Comparison of ENCODE assay signal across 36 cellular contexts in genomic region chr10:109156396-109156795, GRCh38.
"Had no signal": no experiment of that assay in that cellular context is flagged by ENCODE, and none has a peak within 500 bp of the region (broad histone marks: within the 10 kb centered on the region; RNA-seq: fewer than 3 reads in every experiment).

No MANE protein-coding gene starts in this region.

- ATAC-seq: activated CD8-positive, alpha-beta T cell treated with anti-CD3 and anti-CD28 coated beads for 36 hours; activated naive CD8-positive, alpha-beta T cell treated with anti-CD3 and anti-CD28 coated beads, Interleukin-2, amount 50 U/mL, for 24 hours; activated T-cell treated with anti-CD3 and anti-CD28 coated beads, Interleukin-2, amount 50 U/mL, for 4 hours; activated T-cell treated with anti-CD3 and anti-CD28 coated beads, Interleukin-2, amount 50 U/mL, for 72 hours; activated T-helper 17 cell treated with anti-CD3 and anti-CD28 coated beads, Interleukin-2, amount 50 U/mL, for 72 hours had no signal

- H3K4me3 ChIP-seq: ascending aorta, cardiac muscle cell had no signal

- H3K4me3 Mint-ChIP-seq: activated B cell treated with CpG ODN at 0.5 μM for 24 hours; activated CD4-positive, alpha-beta memory T cell treated with anti-CD3 and anti-CD28 coated beads for 36 hours; activated CD4-positive, alpha-beta T cell treated with anti-CD3 and anti-CD28 coated beads, Interleukin-2, amount 10 ng/mL, durations not matched to agents 24 days and 14 days; activated CD8-positive, alpha-beta T cell treated with anti-CD3 and anti-CD28 coated beads for 36 hours; activated naive CD4-positive, alpha-beta T cell treated with anti-CD3 and anti-CD28 coated beads, Interleukin-2, amount 10 ng/mL, durations not matched to agents 7 days and 5 days; activated naive CD4-positive, alpha-beta T cell treated with anti-CD3 and anti-CD28 coated beads, Interleukin-2, amount 50 U/mL, for 24 hours; activated naive CD8-positive, alpha-beta T cell; activated naive CD8-positive, alpha-beta T cell treated with anti-CD3 and anti-CD28 coated beads, Interleukin-2, amount 10 ng/mL, durations not matched to agents 7 days and 5 days; activated naive CD8-positive, alpha-beta T cell treated with anti-CD3 and anti-CD28 coated beads, Interleukin-2, amount 50 U/mL, for 24 hours; activated T-cell treated with anti-CD3 and anti-CD28 coated beads, Interleukin-2, amount 50 U/mL, for 4 hours; activated T-cell treated with anti-CD3 and anti-CD28 coated beads, Interleukin-2, amount 50 U/mL, for 72 hours; activated T-helper 1 cell treated with anti-CD3 and anti-CD28 coated beads, Interleukin-12 subunit alpha, Interleukin-12 subunit beta, Interleukin-2, Interleukin-4 antibody, amounts not matched to agents 30 ng/mL and 10 ng/mL and 1 ng/mL, durations not matched to agents 14 hours and 24 hours and 36 hours; activated T-helper 17 cell treated with anti-CD3 and anti-CD28 coated beads, Interleukin-2, amount 50 U/mL, for 72 hours; brain; central memory CD8-positive, alpha-beta T cell; T-helper 1 cell treated with Interleukin-12 subunit alpha and Interleukin-12 subunit beta and Interleukin-4 antibody, amounts not matched to agents 30 μg/mL and 1 μg/mL, for 36 hours; T-helper 2 cell treated with Interferon-gamma antibody and Interleukin-4, amounts not matched to agents 5 μg/mL and 100 μg/mL, for 36 hours had no signal

- H3K27ac Mint-ChIP-seq: activated B cell treated with CpG ODN at 0.5 μM for 24 hours; activated CD4-positive, alpha-beta memory T cell treated with anti-CD3 and anti-CD28 coated beads for 36 hours; activated CD4-positive, alpha-beta T cell treated with anti-CD3 and anti-CD28 coated beads, Interleukin-2, amount 10 ng/mL, durations not matched to agents 24 days and 14 days; activated CD8-positive, alpha-beta T cell treated with anti-CD3 and anti-CD28 coated beads for 36 hours; activated naive CD4-positive, alpha-beta T cell treated with anti-CD3 and anti-CD28 coated beads, Interleukin-2, amount 10 ng/mL, durations not matched to agents 7 days and 5 days; activated naive CD4-positive, alpha-beta T cell treated with anti-CD3 and anti-CD28 coated beads, Interleukin-2, amount 50 U/mL, for 24 hours; activated naive CD8-positive, alpha-beta T cell; activated naive CD8-positive, alpha-beta T cell treated with anti-CD3 and anti-CD28 coated beads, Interleukin-2, amount 10 ng/mL, durations not matched to agents 7 days and 5 days; activated naive CD8-positive, alpha-beta T cell treated with anti-CD3 and anti-CD28 coated beads, Interleukin-2, amount 50 U/mL, for 24 hours; activated T-cell treated with anti-CD3 and anti-CD28 coated beads, Interleukin-2, amount 50 U/mL, for 72 hours; activated T-helper 1 cell treated with anti-CD3 and anti-CD28 coated beads, Interleukin-12 subunit alpha, Interleukin-12 subunit beta, Interleukin-2, Interleukin-4 antibody, amounts not matched to agents 30 ng/mL and 10 ng/mL and 1 ng/mL, durations not matched to agents 14 hours and 24 hours and 36 hours; activated T-helper 17 cell treated with anti-CD3 and anti-CD28 coated beads, Interleukin-2, amount 50 U/mL, for 72 hours; brain; T-helper 1 cell treated with Interleukin-12 subunit alpha and Interleukin-12 subunit beta and Interleukin-4 antibody, amounts not matched to agents 30 μg/mL and 1 μg/mL, for 36 hours; T-helper 2 cell treated with Interferon-gamma antibody and Interleukin-4, amounts not matched to agents 5 μg/mL and 100 μg/mL, for 36 hours had no signal

- H3K9me3 Mint-ChIP-seq: activated CD4-positive, alpha-beta T cell treated with anti-CD3 and anti-CD28 coated beads, Interleukin-2, amount 10 ng/mL, durations not matched to agents 24 days and 14 days; activated naive CD4-positive, alpha-beta T cell treated with anti-CD3 and anti-CD28 coated beads, Interleukin-2, amount 50 U/mL, for 24 hours; activated naive CD8-positive, alpha-beta T cell treated with anti-CD3 and anti-CD28 coated beads, Interleukin-2, amount 10 ng/mL, durations not matched to agents 7 days and 5 days; activated naive CD8-positive, alpha-beta T cell treated with anti-CD3 and anti-CD28 coated beads, Interleukin-2, amount 50 U/mL, for 24 hours had no signal

- H3K4me1 Mint-ChIP-seq: activated B cell treated with CpG ODN at 0.5 μM for 24 hours; activated CD4-positive, alpha-beta T cell treated with anti-CD3 and anti-CD28 coated beads, Interleukin-2, amount 10 ng/mL, durations not matched to agents 24 days and 14 days; activated naive CD4-positive, alpha-beta T cell treated with anti-CD3 and anti-CD28 coated beads, Interleukin-2, amount 10 ng/mL, durations not matched to agents 7 days and 5 days; activated naive CD4-positive, alpha-beta T cell treated with anti-CD3 and anti-CD28 coated beads, Interleukin-2, amount 50 U/mL, for 24 hours; activated naive CD8-positive, alpha-beta T cell treated with anti-CD3 and anti-CD28 coated beads, Interleukin-2, amount 10 ng/mL, durations not matched to agents 7 days and 5 days; activated naive CD8-positive, alpha-beta T cell treated with anti-CD3 and anti-CD28 coated beads, Interleukin-2, amount 50 U/mL, for 24 hours; activated T-helper 17 cell treated with anti-CD3 and anti-CD28 coated beads, Interleukin-2, amount 50 U/mL, for 72 hours; brain; central memory CD8-positive, alpha-beta T cell had no signal

- H3K27me3 ChIP-seq: ascending aorta, cardiac muscle cell had no signal

- H3K36me3 Mint-ChIP-seq: activated CD4-positive, alpha-beta memory T cell treated with anti-CD3 and anti-CD28 coated beads for 36 hours; activated naive CD4-positive, alpha-beta T cell treated with anti-CD3 and anti-CD28 coated beads, Interleukin-2, amount 10 ng/mL, durations not matched to agents 7 days and 5 days; activated naive CD4-positive, alpha-beta T cell treated with anti-CD3 and anti-CD28 coated beads, Interleukin-2, amount 50 U/mL, for 24 hours; activated naive CD8-positive, alpha-beta T cell; activated naive CD8-positive, alpha-beta T cell treated with anti-CD3 and anti-CD28 coated beads, Interleukin-2, amount 10 ng/mL, durations not matched to agents 7 days and 5 days; brain had no signal

- DNase-seq: activated B cell treated with CpG ODN at 0.5 μM for 24 hours; activated CD4-positive, alpha-beta memory T cell treated with anti-CD3 and anti-CD28 coated beads for 36 hours; activated CD4-positive, alpha-beta T cell treated with anti-CD3 and anti-CD28 coated beads for 4 hours; activated CD4-positive, alpha-beta T cell treated with anti-CD3 and anti-CD28 coated beads, Interleukin-2, amount 10 ng/mL, durations not matched to agents 24 days and 14 days; activated CD4-positive, alpha-beta T cell treated with anti-CD3 and anti-CD28 coated beads, Interleukin-2, amount 50 U/mL, for 1 hour; activated CD4-positive, alpha-beta T cell treated with anti-CD3 and anti-CD28 coated beads, Interleukin-2, amount 50 U/mL, for 4 hours; activated CD4-positive, CD25-positive, alpha-beta regulatory T cell treated with anti-CD3 and anti-CD28 coated beads, Interleukin-2, amount 50 U/mL, for 72 hours; activated CD8-positive, alpha-beta memory T cell treated with anti-CD3 and anti-CD28 coated beads, Interleukin-2, amount 50 U/mL, for 4 hours; activated CD8-positive, alpha-beta T cell treated with anti-CD3 and anti-CD28 coated beads for 36 hours; activated effector memory CD4-positive, alpha-beta T cell treated with anti-CD3 and anti-CD28 coated beads, Interleukin-2, amount 50 U/mL, for 16 hours; activated naive CD4-positive, alpha-beta T cell treated with anti-CD3 and anti-CD28 coated beads, Interleukin-2, amount 10 ng/mL, durations not matched to agents 7 days and 5 days; activated naive CD4-positive, alpha-beta T cell treated with Interleukin-2 at 50 U/mL for 16 hours; activated naive CD8-positive, alpha-beta T cell treated with anti-CD3 and anti-CD28 coated beads, Interleukin-2, amount 10 ng/mL, durations not matched to agents 7 days and 5 days; activated naive CD8-positive, alpha-beta T cell treated with anti-CD3 and anti-CD28 coated beads, Interleukin-2, amount 50 U/mL, for 24 hours; activated T-cell treated with anti-CD3 and anti-CD28 coated beads for 4 hours; activated T-cell treated with anti-CD3 and anti-CD28 coated beads, Interleukin-2, amount 50 U/mL, for 1 hour; activated T-cell treated with anti-CD3 and anti-CD28 coated beads, Interleukin-2, amount 50 U/mL, for 4 hours; activated T-cell treated with anti-CD3 and anti-CD28 coated beads, Interleukin-2, amount 50 U/mL, for 72 hours; amygdala; anterior cingulate cortex; caudate nucleus; cerebellar nuclear complex; T-helper 1 cell; T-helper 2 cell; T-helper 9 cell had no signal

- H3K36me3 ChIP-seq: ascending aorta, cardiac muscle cell had no signal

- H3K27me3 Mint-ChIP-seq: activated B cell treated with CpG ODN at 0.5 μM for 24 hours; activated CD4-positive, alpha-beta memory T cell treated with anti-CD3 and anti-CD28 coated beads for 36 hours; activated CD4-positive, alpha-beta T cell treated with anti-CD3 and anti-CD28 coated beads, Interleukin-2, amount 10 ng/mL, durations not matched to agents 24 days and 14 days; activated CD8-positive, alpha-beta T cell treated with anti-CD3 and anti-CD28 coated beads for 36 hours; activated naive CD4-positive, alpha-beta T cell treated with anti-CD3 and anti-CD28 coated beads, Interleukin-2, amount 10 ng/mL, durations not matched to agents 7 days and 5 days; activated naive CD4-positive, alpha-beta T cell treated with anti-CD3 and anti-CD28 coated beads, Interleukin-2, amount 50 U/mL, for 24 hours; activated naive CD8-positive, alpha-beta T cell; activated naive CD8-positive, alpha-beta T cell treated with anti-CD3 and anti-CD28 coated beads, Interleukin-2, amount 10 ng/mL, durations not matched to agents 7 days and 5 days; activated naive CD8-positive, alpha-beta T cell treated with anti-CD3 and anti-CD28 coated beads, Interleukin-2, amount 50 U/mL, for 24 hours; activated T-helper 17 cell treated with anti-CD3 and anti-CD28 coated beads, Interleukin-2, amount 50 U/mL, for 72 hours; central memory CD8-positive, alpha-beta T cell had no signal

- H3K27ac ChIP-seq: ascending aorta, cardiac muscle cell, VCaP had no signal

- H3K9me3 ChIP-seq: ascending aorta had no signal

- H3K4me1 ChIP-seq: ascending aorta had no signal
